ENCODE assay signal across 7 cellular contexts in the genomic region with DNA sequence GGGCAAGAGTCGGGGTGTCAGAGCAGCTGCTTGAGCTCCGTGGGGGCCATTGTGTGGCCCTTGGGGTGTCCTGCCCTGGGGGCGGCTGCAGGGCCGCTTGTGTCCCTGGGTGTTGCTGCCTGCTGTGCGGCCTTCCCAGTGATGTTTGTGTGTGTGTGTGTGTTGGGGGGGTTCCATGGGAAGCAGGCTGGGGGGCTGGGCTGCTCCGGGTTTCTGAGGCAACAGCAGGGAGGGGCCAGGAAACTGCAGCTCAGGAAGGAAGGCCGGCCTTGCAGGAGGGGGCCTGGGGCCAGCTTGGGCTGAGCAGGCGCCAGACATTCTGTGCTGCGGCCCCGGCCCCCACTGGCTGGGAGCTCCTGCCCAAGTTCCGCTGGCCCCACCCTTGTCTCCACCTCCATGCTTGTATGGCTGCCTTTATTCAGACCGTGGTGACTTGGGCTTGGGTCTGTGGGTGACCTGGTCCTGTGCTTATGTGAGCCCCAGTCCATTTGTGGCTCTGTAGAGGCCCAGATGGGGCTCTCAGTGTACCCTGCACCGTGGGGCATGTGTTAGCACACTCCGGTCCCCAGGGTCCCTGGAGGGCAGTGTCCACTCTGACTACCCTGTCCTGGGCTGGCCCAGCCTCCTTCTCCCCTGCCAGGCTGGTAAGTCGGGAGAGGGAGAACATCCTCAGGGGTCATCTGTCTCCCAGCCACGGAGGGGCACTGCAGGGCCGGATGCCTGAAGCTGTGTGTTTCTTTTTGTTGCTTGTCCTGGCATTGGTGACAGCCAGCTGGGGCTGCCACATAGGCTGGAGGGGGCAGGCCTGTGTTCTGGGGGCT. TPM values are rescaled to one million over a fixed set of nuclear protein-coding genes. Genes with fewer than 3 reads are reported as not detected.
DNase-seq lines count a peak whose midpoint lies in the region; ATAC-seq and TF ChIP-seq lines count a peak whose summit lies in the region.

No MANE protein-coding gene starts in this region.

- no peak for TF ChIP-seq POLR2A in stomach (IDR thresholded peaks at IDR 0.05)

- DNase-seq in H7 (peak; percentile 89), SHP77 (lab: John Stamatoyannopoulos, UW) (peak; percentile 81 to 82), cardiac muscle cell (ENCODE audit: low read depth in 1 of 2, low spot score in 1 of 2) (peak; percentile 59 to 92), stomach (no peak), NCI-H2029 (lab: John Stamatoyannopoulos, UW) (no peak)
- DNase-seq in T-helper 2 cell treated with Interferon-gamma antibody and Interleukin-4, amounts not matched to agents 5 μg/mL and 100 μg/mL, for 36 hours (ENCODE audit: low spot score), result no peak

- H3K4me3 ChIP-seq in H7 (ENCODE audit: insufficient read depth, low read depth, low read length), result no peak overlapping the region
- no peak overlapping the region for H3K4me3 ChIP-seq in cardiac muscle cell
- H3K4me3 ChIP-seq in stomach, result no peak overlapping the region

- TF ChIP-seq CTCF in cardiac muscle cell (IDR thresholded peaks at IDR 0.05; ENCODE audit: low read depth, low read length), result peak; percentile 30
- TF ChIP-seq CTCF in stomach (IDR thresholded peaks at IDR 0.05), result no peak

- no peak for ATAC-seq in HG02938 (IDR thresholded peaks at IDR 0.05; ENCODE audit: unreplicated experiment)

- H3K9me3 ChIP-seq in cardiac muscle cell (ENCODE audit: low read depth) (no peaks in the 10 kb centered on the region), stomach (no peaks in the 10 kb centered on the region)

- peaks cover 11% of the 10 kb centered on the region for H3K4me1 Mint-ChIP-seq in T-helper 2 cell treated with Interferon-gamma antibody and Interleukin-4, amounts not matched to agents 5 μg/mL and 100 μg/mL, for 36 hours (ENCODE audit: low read depth)

- H3K27ac ChIP-seq in cardiac muscle cell (no peak overlapping the region), stomach (peak overlapping the region; percentile 18 to 79 (median 57))

- TF ChIP-seq EP300 in stomach (IDR thresholded peaks at IDR 0.05), result no peak

- H3K27ac Mint-ChIP-seq in T-helper 2 cell treated with Interferon-gamma antibody and Interleukin-4, amounts not matched to agents 5 μg/mL and 100 μg/mL, for 36 hours, result no peak overlapping the region

- H3K4me1 ChIP-seq in cardiac muscle cell (ENCODE audit: low read depth), result peaks cover 5% of the 10 kb centered on the region
- H3K4me1 ChIP-seq in stomach, result peaks cover 17 to 34% (median 26%) of the 10 kb centered on the region in 4 donors

- H3K27me3 ChIP-seq in H7 (ENCODE audit: control insufficient read depth, insufficient read depth, low read length) (peaks cover 13% of the 10 kb centered on the region), cardiac muscle cell (peaks cover 24% of the 10 kb centered on the region), stomach (peaks cover 12 to 89% (median 57%) of the 10 kb centered on the region in 3 donors)

- peaks cover 17% of the 10 kb centered on the region for H3K27me3 Mint-ChIP-seq in T-helper 2 cell treated with Interferon-gamma antibody and Interleukin-4, amounts not matched to agents 5 μg/mL and 100 μg/mL, for 36 hours (ENCODE audit: low read depth)

- 30 to 40% (median 37%) methylated on average over 14 to 17 of the region's 17 CpGs for WGBS in stomach, 5 donors

- no peaks in the 10 kb centered on the region for H3K36me3 Mint-ChIP-seq in T-helper 2 cell treated with Interferon-gamma antibody and Interleukin-4, amounts not matched to agents 5 μg/mL and 100 μg/mL, for 36 hours (ENCODE audit: low read depth)

- no peak overlapping the region for H3K4me3 Mint-ChIP-seq in T-helper 2 cell treated with Interferon-gamma antibody and Interleukin-4, amounts not matched to agents 5 μg/mL and 100 μg/mL, for 36 hours

- H3K36me3 ChIP-seq in H7 (replicated peaks; ENCODE audit: control insufficient read depth, insufficient read depth, low read length) (no peaks in the 10 kb centered on the region), cardiac muscle cell (no peaks in the 10 kb centered on the region), stomach (no peaks in the 10 kb centered on the region)

- H3K9me3 Mint-ChIP-seq in T-helper 2 cell treated with Interferon-gamma antibody and Interleukin-4, amounts not matched to agents 5 μg/mL and 100 μg/mL, for 36 hours, result no peaks in the 10 kb centered on the region

- intact Hi-C loops in stomach (cut with DNase I; ENCODE audit: low total_unique reads), result no loop called here

RNA-seq across cellular contexts. Expression of gene SOX18, which starts 4.6 kb away (rescaled TPM):
- total RNA-seq in H7 (2014; rRNA removed; shearing (Covaris generic)), result 0.52 and 1.2 TPM in 2 replicates
- total RNA-seq in cardiac muscle cell (0.06 and 0.14 TPM in 2 replicates), stomach (10 to 100 TPM in 2 of 5 donors, 1 to 10 TPM in 2, under 1 TPM in 1; 0.58 to 26.6 (median 8.9) TPM)
- polyA plus RNA-seq in cardiac muscle cell (3.5 TPM in 1 of 2 replicates, not detected in the other), stomach (10 to 100 TPM in 1 of 3 donors, 1 to 10 TPM in 2; 6.2 to 15.2 (median 8.4) TPM)

RNA-seq across cellular contexts. Expression of gene TCEA2, which starts 8.9 kb away (rescaled TPM):
- total RNA-seq in H7 (2014; rRNA removed; shearing (Covaris generic)), result 27.3 and 29.4 TPM in 2 replicates
- 96.0 and 97.3 TPM in 2 replicates for total RNA-seq in cardiac muscle cell
- 157 and 169 TPM in 2 replicates for polyA plus RNA-seq in cardiac muscle cell
- total RNA-seq in stomach, result 10 to 100 TPM in 4 of 5 donors, 1 to 10 TPM in 1; 3.1 to 30.7 (median 22.8) TPM
- polyA plus RNA-seq in stomach, result 10 to 100 TPM; 21.0 to 35.5 (median 30.4) TPM

RNA-seq across cellular contexts. Expression of gene C20orf204, which starts 18.1 kb away (rescaled TPM):
- total RNA-seq in H7 (2014; rRNA removed; shearing (Covaris generic)), result 1.1 and 1.6 TPM in 2 replicates
- total RNA-seq in cardiac muscle cell (0.88 and 2.2 TPM in 2 replicates), stomach (1 to 10 TPM in 1 of 5 donors, not detected in 4; 1.7 TPM)
- polyA plus RNA-seq in cardiac muscle cell (0.35 and 0.76 TPM in 2 replicates), stomach (1 to 10 TPM in 2 of 3 donors, under 1 TPM in 1; 0.62 to 3.4 (median 1.4) TPM)

RNA-seq across cellular contexts. Expression of gene RGS19, which starts 25.3 kb away (rescaled TPM):
- 24.3 and 27.0 TPM in 2 replicates for total RNA-seq in H7 (2014; rRNA removed; shearing (Covaris generic))
- 12.3 and 14.1 TPM in 2 replicates for total RNA-seq in cardiac muscle cell
- 9.0 and 12.9 TPM in 2 replicates for polyA plus RNA-seq in cardiac muscle cell
- total RNA-seq in stomach, result 10 to 100 TPM in 1 of 5 donors, 1 to 10 TPM in 1, not detected in 3; 3.1 to 10.1 TPM
- 10 to 100 TPM in 2 of 3 donors, 1 to 10 TPM in 1; 8.1 to 17.2 (median 13.1) TPM for polyA plus RNA-seq in stomach

RNA-seq across cellular contexts. Expression of gene OPRL1, which starts 25.8 kb away (rescaled TPM):
- 2.4 and 4.4 TPM in 2 replicates for total RNA-seq in H7 (2014; rRNA removed; shearing (Covaris generic))
- 5.3 and 9.6 TPM in 2 replicates for total RNA-seq in cardiac muscle cell
- polyA plus RNA-seq in cardiac muscle cell, result 2.1 and 2.9 TPM in 2 replicates
- 1 to 10 TPM in 1 of 5 donors, under 1 TPM in 1, not detected in 3; 0.55 to 4.7 TPM for total RNA-seq in stomach
- polyA plus RNA-seq in stomach, result under 1 TPM in 2 of 3 donors, not detected in 1; 0.18 to 0.25 TPM

Comparison
In these comparisons a context has a peak if more than half of its experiments do, and no peak if none do; other contexts are left out.
1. DNase-seq: peak in H7 (single experiment), SHP77 (2 of 2) and cardiac muscle cell (2 of 2); none in stomach (single experiment), T-helper 2 cell treated with Interferon-gamma antibody and Interleukin-4, amounts not matched to agents 5 μg/mL and 100 μg/mL, for 36 hours (single experiment) and NCI-H2029 (single experiment).